In the genomic region with DNA sequence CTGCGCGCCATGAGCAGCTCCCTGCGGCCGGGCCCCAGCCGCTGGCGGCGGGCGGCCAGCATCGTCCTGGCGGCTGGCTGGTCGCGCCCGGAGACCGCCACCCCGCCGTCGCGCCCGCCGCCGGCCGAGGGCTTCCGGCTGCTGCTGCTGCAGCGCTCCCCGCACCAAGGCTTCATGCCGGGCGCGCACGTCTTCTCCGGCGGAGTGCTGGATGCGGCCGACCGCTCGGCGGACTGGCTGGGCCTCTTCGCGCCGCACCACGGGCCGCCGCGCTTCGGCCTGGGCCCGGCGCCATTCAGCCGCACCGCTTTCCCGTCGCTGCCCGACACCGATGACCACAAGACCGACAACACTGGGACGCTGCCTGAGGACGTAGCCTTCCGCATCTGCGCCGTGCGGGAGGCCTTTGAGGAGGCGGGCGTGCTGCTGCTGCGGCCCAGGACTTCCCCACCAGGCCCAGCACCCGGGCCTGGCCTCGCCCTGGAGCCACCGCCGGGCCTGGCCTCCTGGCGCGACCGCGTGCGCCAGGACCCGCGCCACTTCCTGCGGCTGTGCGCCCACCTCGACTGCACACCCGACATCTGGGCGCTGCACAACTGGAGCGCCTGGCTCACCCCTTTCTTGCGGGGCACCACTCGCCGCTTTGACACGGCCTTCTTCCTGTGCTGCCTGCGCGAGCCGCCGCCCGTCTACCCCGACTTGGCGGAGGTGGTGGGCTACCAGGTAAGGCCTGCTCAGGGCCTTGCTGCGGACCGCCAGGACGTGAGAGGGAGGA, we compare ENCODE assay signal across 8 cellular contexts. TPM values are rescaled to one million over a fixed set of nuclear protein-coding genes. Genes with fewer than 3 reads are reported as not detected.
DNase-seq lines count a peak whose midpoint lies in the region; ATAC-seq and TF ChIP-seq lines count a peak whose summit lies in the region.

No MANE protein-coding gene starts in this region.

- H3K4me2 ChIP-seq in PC-9: peak overlapping the region; percentile 88
- peak overlapping the region; percentile 64 for H3K4me2 ChIP-seq in neuronal stem cell (ENCODE audit: insufficient read depth, low read length, poor library complexity, severe bottlenecking)

- no peak overlapping the region for H2BK5ac ChIP-seq in neuronal stem cell (ENCODE audit: low read length)

- WGBS in neuronal stem cell (ENCODE audit: extremely low coverage in 2 of 2, insufficient read length in 2 of 2, insufficient replicate concordance in 1 of 2), 2 donors: no CpG with 5 or more reads among the region's 93 CpGs
- WGBS in aorta, 2 donors: 5 to 8% methylated on average over 80 to 93 of the region's 93 CpGs

- H3K27ac ChIP-seq in C4-2B (peak overlapping the region; percentile 98), PC-9 (peak overlapping the region; percentile 68; the same call in 1 of the 2 replicates), neuronal stem cell (replicated peaks; ENCODE audit: low read length) (no peak overlapping the region), aorta (ENCODE audit: low read depth in 1 of 2, low read length in 2 of 2) (peak overlapping the region; percentile 58 to 69)

- POLR2A ChIA-PET in PC-9 (lab: Charles Lee; ENCODE audit: unreplicated experiment): interaction anchor here (0.6 to 0.9 kb wide), 3 partner anchors 8 to 92 kb away, joined by 4 to 8 read pairs (median 6); no protein-coding TSS in a partner anchor

- H3K79me1 ChIP-seq in neuronal stem cell (ENCODE audit: low read depth, low read length): peaks cover 4% of the 10 kb centered on the region

- H3K79me2 ChIP-seq in PC-9 (ENCODE audit: low read depth): peaks cover 52% of the 10 kb centered on the region

- peak; percentile 65 for ATAC-seq in GM19035 (IDR thresholded peaks at IDR 0.05; ENCODE audit: unreplicated experiment)
- ATAC-seq in HG03108 (IDR thresholded peaks at IDR 0.05; ENCODE audit: unreplicated experiment): peak; percentile 61
- peak; percentile 64 to 82 for ATAC-seq in activated naive CD4-positive, alpha-beta T cell treated with anti-CD3 and anti-CD28 coated beads, Interleukin-2, amount 50 U/mL, for 72 hours
- ATAC-seq in aorta (ENCODE audit: low FRiP score): peak; percentile 88

- H3K36me3 Mint-ChIP-seq in activated naive CD4-positive, alpha-beta T cell treated with anti-CD3 and anti-CD28 coated beads, Interleukin-2, amount 50 U/mL, for 72 hours: peaks cover 30 to 41% of the 10 kb centered on the region in 2 donors
- H3K36me3 Mint-ChIP-seq in glutamatergic neuron (ENCODE audit: unreplicated experiment): peaks cover 6% of the 10 kb centered on the region

- H3K9me3 Mint-ChIP-seq in activated naive CD4-positive, alpha-beta T cell treated with anti-CD3 and anti-CD28 coated beads, Interleukin-2, amount 50 U/mL, for 72 hours: peaks cover 6% of the 10 kb centered on the region in 2 donors
- H3K9me3 Mint-ChIP-seq in glutamatergic neuron (ENCODE audit: unreplicated experiment): peaks cover 6% of the 10 kb centered on the region

- peak overlapping the region; percentile 98 for H2AK5ac ChIP-seq in neuronal stem cell (ENCODE audit: low read depth, low read length)

- H2BK12ac ChIP-seq in neuronal stem cell (ENCODE audit: low read length): peak overlapping the region; percentile 86

- TF ChIP-seq CTCF in C4-2B (conservative IDR thresholded peaks at IDR 0.05): no peak
- no peak for TF ChIP-seq CTCF in PC-9 (conservative IDR thresholded peaks at IDR 0.05)
- TF ChIP-seq CTCF in glutamatergic neuron (IDR thresholded peaks at IDR 0.05; ENCODE audit: partially characterized antibody, unreplicated experiment): no peak

- H3K4me1 Mint-ChIP-seq in glutamatergic neuron (ENCODE audit: low read depth, unreplicated experiment): peaks cover 3% of the 10 kb centered on the region

- H4K91ac ChIP-seq in neuronal stem cell (ENCODE audit: low read depth, low read length, poor library complexity): peak overlapping the region; percentile 92

- H3K4ac ChIP-seq in neuronal stem cell (ENCODE audit: low read length): peak overlapping the region; percentile 98

- peak overlapping the region; percentile 97 for H3K18ac ChIP-seq in neuronal stem cell (ENCODE audit: low read length)

- intact Hi-C loops in PC-9 (cut with micrococcal nuclease; ENCODE audit: unreplicated experiment) (loop anchor here (1.0 to 10.0 kb wide), 3 partner anchors 17 to 483 kb away; a partner anchor contains a TSS), aorta (cut with DNase I) (loop anchor here in 1 of 2 donors (2.0 kb wide), 1 partner anchor 17 kb away; a partner anchor contains a TSS)

- H3K36me3 ChIP-seq in PC-9 (ENCODE audit: low read depth) (peaks cover 4% of the 10 kb centered on the region; the same call in 1 of the 2 replicates), neuronal stem cell (replicated peaks in 1 of 2; ENCODE audit: control insufficient read depth in 2 of 2, insufficient read depth in 2 of 2, low read length in 2 of 2) (peaks cover 0 to 1% of the 10 kb centered on the region in 2 donors), aorta (ENCODE audit: control insufficient read depth in 1 of 2, insufficient read depth in 2 of 2, low read length in 1 of 2) (no peaks in the 10 kb centered on the region)

- CTCF ChIA-PET in PC-9 (lab: Charles Lee): no interaction called here

- H2BK15ac ChIP-seq in neuronal stem cell (ENCODE audit: low read length): peak overlapping the region; percentile 4

- H2BK120ac ChIP-seq in neuronal stem cell (ENCODE audit: low read depth, low read length): peak overlapping the region; percentile 87

- peak overlapping the region; percentile 1 for H4K8ac ChIP-seq in neuronal stem cell (ENCODE audit: low read depth, low read length)

- peak overlapping the region; percentile 85 for H3K4me3 ChIP-seq in PC-9
- peak overlapping the region; percentile 52 to 75 for H3K4me3 ChIP-seq in neuronal stem cell (ENCODE audit: low read length in 2 of 2)
- H3K4me3 ChIP-seq in aorta (ENCODE audit: low read length in 2 of 2): peak overlapping the region; percentile 76 to 81

- DNase-seq in PC-9: peak; percentile 48 to 60
- peak; percentile 55 to 86 for DNase-seq in activated naive CD4-positive, alpha-beta T cell treated with anti-CD3 and anti-CD28 coated beads, Interleukin-2, amount 50 U/mL, for 72 hours (ENCODE audit: low spot score in 2 of 2)
- DNase-seq in glutamatergic neuron: peak; percentile 55
- peak; percentile 36 for DNase-seq in neuronal stem cell (ENCODE audit: low spot score)
- DNase-seq in aorta: peak; percentile 86 to 88

- H3K27me3 ChIP-seq in PC-9 (ENCODE audit: insufficient read depth, low read depth) (no peaks in the 10 kb centered on the region), neuronal stem cell (ENCODE audit: control insufficient read depth in 3 of 3, insufficient read depth in 3 of 3, low read depth in 1 of 3, low read length in 3 of 3) (peaks cover 0 to 5% (median 0%) of the 10 kb centered on the region in 3 experiments), aorta (ENCODE audit: control insufficient read depth in 1 of 2, insufficient read depth in 2 of 2, low read length in 1 of 2) (no peaks in the 10 kb centered on the region)

- H3F3A ChIP-seq in PC-9 (ENCODE audit: insufficient read depth, low read depth): peaks cover 17% of the 10 kb centered on the region; the same call in 1 of the 2 replicates

- H3K9me2 ChIP-seq in PC-9 (ENCODE audit: insufficient read depth): no peaks in the 10 kb centered on the region

- H3K9me3 ChIP-seq in PC-9 (ENCODE audit: insufficient read depth, low read depth) (no peaks in the 10 kb centered on the region), neuronal stem cell (replicated peaks in 1 of 2; ENCODE audit: control insufficient read depth in 2 of 2, insufficient read depth in 1 of 2, low read depth in 1 of 2, low read length in 2 of 2) (no peaks in the 10 kb centered on the region), aorta (ENCODE audit: control insufficient read depth, low read length) (no peaks in the 10 kb centered on the region)

- H3K4me3 Mint-ChIP-seq in glutamatergic neuron (ENCODE audit: unreplicated experiment): no peak overlapping the region

- H3K14ac ChIP-seq in neuronal stem cell (ENCODE audit: low read length): peak overlapping the region; percentile 82

- peak overlapping the region; percentile 91 for H3K9ac ChIP-seq in neuronal stem cell (ENCODE audit: low read depth, low read length, poor library complexity)

- peaks cover 21% of the 10 kb centered on the region for H4K20me1 ChIP-seq in PC-9 (ENCODE audit: insufficient read depth)

- H2AFZ ChIP-seq in PC-9: peak overlapping the region; percentile 86
- H2AFZ ChIP-seq in neuronal stem cell (ENCODE audit: low read length): peak overlapping the region; percentile 95

- peaks cover 8% of the 10 kb centered on the region for H3K27me3 Mint-ChIP-seq in glutamatergic neuron (ENCODE audit: unreplicated experiment)

- H3K4me1 ChIP-seq in PC-9 (replicated peaks; ENCODE audit: insufficient read depth) (peaks cover 35% of the 10 kb centered on the region), neuronal stem cell (ENCODE audit: control insufficient read depth in 2 of 2, insufficient read depth in 1 of 2, low read depth in 1 of 2, low read length in 2 of 2) (peaks cover 0 to 8% of the 10 kb centered on the region in 2 donors), aorta (ENCODE audit: control insufficient read depth in 1 of 2, insufficient read depth in 2 of 2, low read length in 2 of 2) (no peaks in the 10 kb centered on the region)

- H3K27ac Mint-ChIP-seq in activated naive CD4-positive, alpha-beta T cell treated with anti-CD3 and anti-CD28 coated beads, Interleukin-2, amount 50 U/mL, for 72 hours: peak overlapping the region; percentile 9 to 89
- no peak overlapping the region for H3K27ac Mint-ChIP-seq in glutamatergic neuron (ENCODE audit: unreplicated experiment)

- peak overlapping the region; percentile 95 for H3K23ac ChIP-seq in neuronal stem cell (ENCODE audit: low read depth, low read length, poor library complexity)

- no TSS peak for BruUV-seq in PC-9 (replicated peaks; lab: Mats Ljungman, UMichigan)

RNA-seq across cellular contexts. Expression of a gene that starts 0.5 kb away (rescaled TPM):
- total RNA-seq in PC-9 (2021): 21.3 and 26.7 TPM in 2 replicates
- total RNA-seq in activated naive CD4-positive, alpha-beta T cell treated with anti-CD3 and anti-CD28 coated beads, Interleukin-2, amount 50 U/mL, for 72 hours: 10 to 100 TPM; 10.1 to 15.9 TPM
- total RNA-seq in glutamatergic neuron (ENCODE audit: unreplicated experiment): 3.2 TPM
- 4.0 TPM for polyA plus RNA-seq in neuronal stem cell (2013, experiment 1 of 2)
- polyA plus RNA-seq in neuronal stem cell (2013, experiment 2 of 2): 4.2 TPM
- total RNA-seq in aorta: 1 to 10 TPM; 5.4 to 6.6 TPM
- 1 to 10 TPM; 3.5 to 4.5 TPM for polyA plus RNA-seq in aorta

RNA-seq across cellular contexts. Expression of a gene that starts 16.5 kb away (rescaled TPM):
- total RNA-seq in PC-9 (2021) (0.85 and 1.1 TPM in 2 replicates), glutamatergic neuron (ENCODE audit: unreplicated experiment) (not detected), aorta (not detected)
- under 1 TPM in 1 of 2 donors, not detected in 1; 0.39 TPM for total RNA-seq in activated naive CD4-positive, alpha-beta T cell treated with anti-CD3 and anti-CD28 coated beads, Interleukin-2, amount 50 U/mL, for 72 hours
- 0.49 TPM for polyA plus RNA-seq in neuronal stem cell (2013, experiment 1 of 2)
- polyA plus RNA-seq in neuronal stem cell (2013, experiment 2 of 2): 0.48 TPM
- polyA plus RNA-seq in aorta: under 1 TPM in 1 of 2 donors, not detected in 1; 0.25 TPM

RNA-seq across cellular contexts. Expression of a gene that starts 17.2 kb away (rescaled TPM):
- total RNA-seq in PC-9 (2021) (55.5 and 59.6 TPM in 2 replicates), glutamatergic neuron (ENCODE audit: unreplicated experiment) (15.3 TPM), aorta (10 to 100 TPM; 28.8 to 30.9 TPM)
- 10 to 100 TPM; 30.2 to 38.5 TPM for total RNA-seq in activated naive CD4-positive, alpha-beta T cell treated with anti-CD3 and anti-CD28 coated beads, Interleukin-2, amount 50 U/mL, for 72 hours
- 22.2 TPM for polyA plus RNA-seq in neuronal stem cell (2013, experiment 1 of 2)
- polyA plus RNA-seq in neuronal stem cell (2013, experiment 2 of 2): 21.7 TPM
- polyA plus RNA-seq in aorta: 10 to 100 TPM; 11.0 to 13.4 TPM

RNA-seq across cellular contexts. Expression of a gene that starts 27.4 kb away (rescaled TPM):
- total RNA-seq in PC-9 (2021) (0.25 and 0.33 TPM in 2 replicates), glutamatergic neuron (ENCODE audit: unreplicated experiment) (not detected), aorta (under 1 TPM in 1 of 2 donors, not detected in 1; 0.18 TPM)
- total RNA-seq in activated naive CD4-positive, alpha-beta T cell treated with anti-CD3 and anti-CD28 coated beads, Interleukin-2, amount 50 U/mL, for 72 hours: 1 to 10 TPM in 1 of 2 donors, under 1 TPM in 1; 0.09 to 5.8 TPM
- polyA plus RNA-seq in neuronal stem cell (2013, experiment 1 of 2): 0.11 TPM
- 0.06 TPM for polyA plus RNA-seq in neuronal stem cell (2013, experiment 2 of 2)
- under 1 TPM in 1 of 2 donors, not detected in 1; 0.03 TPM for polyA plus RNA-seq in aorta

Comparison
In these comparisons a context has a peak if more than half of its experiments do, and no peak if none do; other contexts are left out.
1. DNase-seq: peak in every context shown above with its lines; median percentile 87 in aorta; 70 in activated naive CD4-positive, alpha-beta T cell treated with anti-CD3 and anti-CD28 coated beads, Interleukin-2, amount 50 U/mL, for 72 hours; 55 in glutamatergic neuron; 54 in PC-9; 36 in neuronal stem cell.